In genomic region chr10:131731780-131732630, GRCh38 we compare ENCODE assay signal across 24 cellular contexts.
DNase-seq lines count a peak whose midpoint lies in the region; ATAC-seq, FAIRE-seq and TF ChIP-seq lines count a peak whose summit lies in the region.
"Had no signal": no experiment of that assay in that cellular context is flagged by ENCODE, and none has a peak within 500 bp of the region (broad histone marks: within the 10 kb centered on the region; RNA-seq: fewer than 3 reads in every experiment).

No MANE protein-coding gene starts in this region.

- H3K79me2 ChIP-seq in HepG2 (ENCODE audit: insufficient read depth, low read length) (no peaks in the 10 kb centered on the region), H1 (ENCODE audit: control insufficient read depth in 1 of 2, insufficient read depth in 2 of 2, low read length in 2 of 2) (no peaks in the 10 kb centered on the region), MM.1S (ENCODE audit: low read length) (no peaks in the 10 kb centered on the region)

- BruUV-seq in HepG2 (replicated peaks; lab: Mats Ljungman, UMichigan) = no TSS peak

- H3K79me1 ChIP-seq in H1 (ENCODE audit: low read depth, low read length) (no peaks in the 10 kb centered on the region), neuronal stem cell (ENCODE audit: low read depth, low read length) (no peaks in the 10 kb centered on the region)

- H3K9me2 ChIP-seq in MM.1S (replicated peaks; ENCODE audit: insufficient read depth, low read length) = no peaks in the 10 kb centered on the region

- no peaks in the 10 kb centered on the region for H3K4me1 Mint-ChIP-seq in type B pancreatic cell (ENCODE audit: unreplicated experiment)
- H3K4me1 Mint-ChIP-seq in activated naive CD8-positive, alpha-beta T cell treated with anti-CD3 and anti-CD28 coated beads, Interleukin-2, amount 50 U/mL, for 24 hours = no peaks in the 10 kb centered on the region
- H3K4me1 Mint-ChIP-seq: IgD-negative memory B cell had no signal

- no peak overlapping the region for H4K5ac ChIP-seq in H1 (ENCODE audit: insufficient read length, low read depth, low read length)

- H3K4ac ChIP-seq in H1 (replicated peaks; ENCODE audit: insufficient read length, low read depth, low read length) = no peak overlapping the region
- peak overlapping the region; percentile 97 for H3K4ac ChIP-seq in neuronal stem cell (ENCODE audit: low read length)

- TF ChIP-seq EP300 in HepG2 (IDR thresholded peaks at IDR 0.05; ENCODE audit: low read depth in 2 of 2, low read length in 2 of 2) = no peak
- TF ChIP-seq EP300 in HepG2 (CRISPR knock-in tag; IDR thresholded peaks at IDR 0.05; ENCODE audit: borderline replicate concordance) = no peak
- TF ChIP-seq EP300 in H1 (IDR thresholded peaks at IDR 0.05; ENCODE audit: borderline replicate concordance in 1 of 2, low read depth in 2 of 2, low read length in 2 of 2) = no peak

- no peak for TF ChIP-seq POLR2A in HepG2 (IDR thresholded peaks at IDR 0.05; ENCODE audit: insufficient read depth in 1 of 2, low read depth in 2 of 2, low read length in 2 of 2)
- no peak for TF ChIP-seq POLR2A in right lobe of liver (IDR thresholded peaks at IDR 0.05)
- no peak for TF ChIP-seq POLR2A in H1 (IDR thresholded peaks at IDR 0.05; ENCODE audit: control extremely low read depth in 1 of 2, low read depth in 2 of 2, low read length in 2 of 2)

- H3F3A ChIP-seq in MM.1S (ENCODE audit: insufficient read depth, low read length) = no peaks in the 10 kb centered on the region

- no peak overlapping the region for H3K27ac ChIP-seq in HepG2 (ENCODE audit: extremely low read length, insufficient read depth, low read length)
- H3K27ac ChIP-seq in right lobe of liver = no peak overlapping the region
- no peak overlapping the region for H3K27ac ChIP-seq in H1 (ENCODE audit: low read depth, low read length)
- H3K27ac ChIP-seq in neuronal stem cell (replicated peaks; ENCODE audit: low read length) = no peak overlapping the region
- H3K27ac ChIP-seq in MM.1S (ENCODE audit: low read length) = no peak overlapping the region
- H3K27ac ChIP-seq: KMS-11 had no signal

- H2BK20ac ChIP-seq in H1 (ENCODE audit: low read length) = no peak overlapping the region

- H2BK120ac ChIP-seq in H1 (replicated peaks; ENCODE audit: low read depth, low read length) = no peak overlapping the region
- no peak overlapping the region for H2BK120ac ChIP-seq in neuronal stem cell (ENCODE audit: low read depth, low read length)

- H3K23ac ChIP-seq in H1 (ENCODE audit: insufficient read length) = no peak overlapping the region
- H3K23ac ChIP-seq in neuronal stem cell (ENCODE audit: low read depth, low read length, poor library complexity) = peak overlapping the region; percentile 65

- FAIRE-seq in HepG2 (lab: Jason Lieb, UNC) (no peak), H1 (lab: Jason Lieb, UNC) (no peak)
- FAIRE-seq: G401.6, RCC 7860 had no signal

- H2BK5ac ChIP-seq in H1 (ENCODE audit: low read depth, low read length) (peak overlapping the region; percentile 84; the same call in 1 of the 2 replicates), neuronal stem cell (ENCODE audit: low read length) (no peak overlapping the region)

- H2AK5ac ChIP-seq in H1 (ENCODE audit: low read depth, low read length) = peak overlapping the region; percentile 91
- peak overlapping the region; percentile 7 for H2AK5ac ChIP-seq in neuronal stem cell (ENCODE audit: low read depth, low read length)

- CTCF ChIA-PET in HepG2 (lab: Yijun Ruan, JAX; ENCODE audit: low intra/inter-chr PET ratio, low total read pairs) (no interaction called here), H1 (lab: Charles Lee; ENCODE audit: partially characterized antibody) (interaction anchor here (1.2 kb wide), 1 partner anchor 162 kb away, joined by 4 read pairs; no protein-coding TSS in a partner anchor)

- H4K20me1 ChIP-seq in HepG2 (ENCODE audit: insufficient read depth, low read length) = no peaks in the 10 kb centered on the region
- no peaks in the 10 kb centered on the region for H4K20me1 ChIP-seq in H1 (replicated peaks in 1 of 2; ENCODE audit: control insufficient read depth in 1 of 2, insufficient read depth in 2 of 2, low read length in 2 of 2)
- H4K20me1 ChIP-seq in MM.1S (ENCODE audit: insufficient read depth, low read length) = no peaks in the 10 kb centered on the region

- DNase-seq in HepG2 (ENCODE audit: low spot score) (no peak), right lobe of liver (no peak), H1 (ENCODE audit: low read depth in 1 of 2, low spot score in 2 of 2) (no peak), neuronal stem cell (ENCODE audit: low spot score) (no peak), type B pancreatic cell (ENCODE audit: extremely low spot score, unreplicated experiment) (peak; percentile 56), MM.1S (no peak), NCI-H226 (no peak)
- DNase-seq in activated naive CD8-positive, alpha-beta T cell treated with anti-CD3 and anti-CD28 coated beads, Interleukin-2, amount 50 U/mL, for 24 hours = no peak
- DNase-seq: C1 segment of cervical spinal cord; Caco-2; CD8-positive, alpha-beta T cell; NCI-H1092; NCI-H1417 treated with DMSO at 0.1 percent for 48 hours; NCI-H1694 treated with DMSO at 0.1 percent for 48 hours; NCI-H2081; NCI-H2227 treated with DMSO at 0.1 percent for 48 hours; NCI-H510A; NCI-H69; OCI-M1 had no signal

- TF ChIP-seq CTCF in HepG2 (CRISPR knock-in tag; IDR thresholded peaks at IDR 0.05) (no peak), right lobe of liver (IDR thresholded peaks at IDR 0.05) (no peak), H1 (IDR thresholded peaks at IDR 0.05; ENCODE audit: control extremely low read depth in 1 of 3, insufficient read depth in 1 of 3, low read depth in 1 of 3, low read length in 3 of 3) (no peak), type B pancreatic cell (conservative IDR thresholded peaks at IDR 0.05) (no peak), MM.1S (IDR thresholded peaks at IDR 0.05; ENCODE audit: low read length) (no peak)

- no peaks in the 10 kb centered on the region for H3K36me3 ChIP-seq in HepG2 (replicated peaks in 1 of 2; ENCODE audit: control insufficient read depth in 1 of 2, insufficient read depth in 2 of 2, low read length in 2 of 2)
- H3K36me3 ChIP-seq in right lobe of liver = no peaks in the 10 kb centered on the region
- no peaks in the 10 kb centered on the region for H3K36me3 ChIP-seq in H1 (ENCODE audit: control insufficient read depth in 2 of 4, insufficient read depth in 4 of 4, low read length in 3 of 4)
- no peaks in the 10 kb centered on the region for H3K36me3 ChIP-seq in neuronal stem cell (replicated peaks in 1 of 2; ENCODE audit: control insufficient read depth in 2 of 2, insufficient read depth in 2 of 2, low read length in 2 of 2)
- H3K36me3 ChIP-seq in MM.1S (replicated peaks; ENCODE audit: insufficient read depth, low read length) = no peaks in the 10 kb centered on the region

- no peak overlapping the region for H2AFZ ChIP-seq in HepG2 (ENCODE audit: low read length)
- no peak overlapping the region for H2AFZ ChIP-seq in H1 (ENCODE audit: low read length)
- no peak overlapping the region for H2AFZ ChIP-seq in neuronal stem cell (ENCODE audit: low read length)
- no peak overlapping the region for H2AFZ ChIP-seq in MM.1S (ENCODE audit: low read length)
- H2AFZ ChIP-seq: GM23338 had no signal

- in situ Hi-C loops in HepG2 (cut with HindIII; ENCODE audit: extremely low pct_ligation_motif_present, low pct_unique_long_range_greater_than_20kb) = no loop called here

- 57% methylated on average over 3 of the region's 9 CpGs for WGBS in HepG2 (ENCODE audit: low lambda C conversion rate)
- 76% methylated on average over 4 of the region's 9 CpGs for WGBS in right lobe of liver (ENCODE audit: insufficient coverage, low coverage, low lambda C conversion rate, missing lambda C conversion rate)
- 89% methylated on average over 9 of the region's 9 CpGs; no CpG with 5 or more reads in 1 of the 2 experiments for WGBS in H1 (ENCODE audit: extremely low coverage in 1 of 2, insufficient coverage in 1 of 2, insufficient read length in 1 of 2, insufficient replicate concordance in 2 of 2, low coverage in 1 of 2, low lambda C conversion rate in 2 of 2, missing lambda C conversion rate in 1 of 2), 2 experiments
- WGBS in neuronal stem cell (ENCODE audit: extremely low coverage in 2 of 2, insufficient read length in 2 of 2, insufficient replicate concordance in 1 of 2), 2 donors = no CpG with 5 or more reads among the region's 9 CpGs

- H3K9ac ChIP-seq in HepG2 (ENCODE audit: insufficient read depth, low read depth, low read length) = no peak overlapping the region
- H3K9ac ChIP-seq in H1 (replicated peaks in 1 of 4; ENCODE audit: extremely low read depth in 1 of 4, low read depth in 3 of 4, low read length in 3 of 4) = no peak overlapping the region
- peak overlapping the region; percentile 70 for H3K9ac ChIP-seq in neuronal stem cell (ENCODE audit: low read depth, low read length, poor library complexity)
- no peak overlapping the region for H3K9ac ChIP-seq in MM.1S (ENCODE audit: low read length)
- H3K9ac ChIP-seq: KMS-11 had no signal

- no peak overlapping the region for H3K4me3 Mint-ChIP-seq in type B pancreatic cell
- no peak overlapping the region for H3K4me3 Mint-ChIP-seq in activated naive CD8-positive, alpha-beta T cell treated with anti-CD3 and anti-CD28 coated beads, Interleukin-2, amount 50 U/mL, for 24 hours
- H3K4me3 Mint-ChIP-seq: CD8-positive, alpha-beta T cell; GM23338; IgD-negative memory B cell had no signal

- no peak overlapping the region for H4K91ac ChIP-seq in H1 (replicated peaks; ENCODE audit: insufficient read length, low read length)
- H4K91ac ChIP-seq in neuronal stem cell (ENCODE audit: low read depth, low read length, poor library complexity) = no peak overlapping the region

- H3K56ac ChIP-seq in H1 (replicated peaks; ENCODE audit: insufficient read length, low read depth, low read length) = no peak overlapping the region

- H3K9me3 Mint-ChIP-seq in type B pancreatic cell = peaks cover 5% of the 10 kb centered on the region
- no peaks in the 10 kb centered on the region for H3K9me3 Mint-ChIP-seq in activated naive CD8-positive, alpha-beta T cell treated with anti-CD3 and anti-CD28 coated beads, Interleukin-2, amount 50 U/mL, for 24 hours

- no peak overlapping the region for H3K27ac Mint-ChIP-seq in type B pancreatic cell
- H3K27ac Mint-ChIP-seq in activated naive CD8-positive, alpha-beta T cell treated with anti-CD3 and anti-CD28 coated beads, Interleukin-2, amount 50 U/mL, for 24 hours = no peak overlapping the region
- H3K27ac Mint-ChIP-seq: CD8-positive, alpha-beta T cell; GM23338; IgD-negative memory B cell had no signal

- ATAC-seq in HepG2 (no peak), right lobe of liver (no peak)
- no peak for ATAC-seq in activated naive CD8-positive, alpha-beta T cell treated with anti-CD3 and anti-CD28 coated beads, Interleukin-2, amount 50 U/mL, for 24 hours
- ATAC-seq: CD8-positive, alpha-beta T cell; GM23338 had no signal

- H3K9me3 ChIP-seq in HepG2 (ENCODE audit: low read length) = peaks cover 8% of the 10 kb centered on the region
- H3K9me3 ChIP-seq in right lobe of liver = no peaks in the 10 kb centered on the region
- peaks cover 6 to 9% of the 10 kb centered on the region in 2 experiments for H3K9me3 ChIP-seq in H1 (ENCODE audit: insufficient read depth in 2 of 2, low read depth in 1 of 2, low read length in 1 of 2)
- peaks cover 0 to 9% of the 10 kb centered on the region in 2 donors for H3K9me3 ChIP-seq in neuronal stem cell (replicated peaks in 1 of 2; ENCODE audit: control insufficient read depth in 2 of 2, insufficient read depth in 1 of 2, low read depth in 1 of 2, low read length in 2 of 2)
- H3K9me3 ChIP-seq in MM.1S (replicated peaks; ENCODE audit: insufficient read depth, low read length) = no peaks in the 10 kb centered on the region

- TF ChIP-seq RAD21 in HepG2 (CRISPR knock-in tag; IDR thresholded peaks at IDR 0.05) (no peak), H1 (IDR thresholded peaks at IDR 0.05 in 1 of 2, conservative IDR thresholded peaks at IDR 0.05 in 1 of 2; ENCODE audit: low read depth in 2 of 2, low read length in 2 of 2) (no peak)

- peaks cover under 1% of the 10 kb centered on the region; the same call in 1 of the 2 replicates for H3K4me1 ChIP-seq in HepG2 (ENCODE audit: insufficient read depth, low read length)
- no peaks in the 10 kb centered on the region for H3K4me1 ChIP-seq in right lobe of liver
- peaks cover 0 to 11% (median 2%) of the 10 kb centered on the region in 4 experiments; a peak in 1 of 7 replicates for H3K4me1 ChIP-seq in H1 (replicated peaks in 1 of 4; ENCODE audit: control insufficient read depth in 3 of 4, insufficient read depth in 4 of 4, low read length in 3 of 4)
- H3K4me1 ChIP-seq in neuronal stem cell (ENCODE audit: control insufficient read depth in 2 of 2, insufficient read depth in 1 of 2, low read depth in 1 of 2, low read length in 2 of 2) = peaks cover 0 to 9% of the 10 kb centered on the region in 2 donors
- H3K4me1 ChIP-seq in MM.1S (ENCODE audit: low read length) = no peaks in the 10 kb centered on the region

- H3K4me2 ChIP-seq in HepG2 (ENCODE audit: low read depth, low read length) = no peak overlapping the region
- H3K4me2 ChIP-seq in H1 (ENCODE audit: insufficient read depth in 1 of 2, low read depth in 2 of 2, low read length in 2 of 2) = no peak overlapping the region
- H3K4me2 ChIP-seq in neuronal stem cell (ENCODE audit: insufficient read depth, low read length, poor library complexity, severe bottlenecking) = no peak overlapping the region
- H3K4me2 ChIP-seq in MM.1S (ENCODE audit: low read depth, low read length) = no peak overlapping the region
- H3K4me2 ChIP-seq: GM23338, KMS-11 had no signal

- peaks cover 4% of the 10 kb centered on the region for H3K27me3 Mint-ChIP-seq in type B pancreatic cell
- peaks cover 9% of the 10 kb centered on the region for H3K27me3 Mint-ChIP-seq in activated naive CD8-positive, alpha-beta T cell treated with anti-CD3 and anti-CD28 coated beads, Interleukin-2, amount 50 U/mL, for 24 hours
- H3K27me3 Mint-ChIP-seq: IgD-negative memory B cell had no signal

- no peak overlapping the region for H3K18ac ChIP-seq in H1 (ENCODE audit: extremely low read depth, low read length)
- H3K18ac ChIP-seq in neuronal stem cell (ENCODE audit: low read length) = peak overlapping the region; percentile 65

- H3K14ac ChIP-seq in H1 (ENCODE audit: insufficient read length) (no peak overlapping the region), neuronal stem cell (ENCODE audit: low read length) (peak overlapping the region; percentile 89)

- POLR2A ChIA-PET in HepG2 (lab: Yijun Ruan, JAX) (no interaction called here), H1 (lab: Charles Lee; ENCODE audit: partially characterized antibody) (interaction anchor here (1.4 kb wide), 1 partner anchor 17 kb away, joined by 4 read pairs; no protein-coding TSS in a partner anchor)

- H3K27me3 ChIP-seq in HepG2 (ENCODE audit: control insufficient read depth in 1 of 2, insufficient read depth in 2 of 2, low read length in 2 of 2) (peaks cover 1 to 10% of the 10 kb centered on the region in 2 experiments; a peak in 3 of 5 replicates), right lobe of liver (no peaks in the 10 kb centered on the region), H1 (replicated peaks in 1 of 4; ENCODE audit: control insufficient read depth in 3 of 4, extremely low read depth in 1 of 4, insufficient read depth in 3 of 4, low read length in 3 of 4) (peaks cover 0 to 11% (median 6%) of the 10 kb centered on the region in 4 experiments; a peak in 4 of 7 replicates), neuronal stem cell (ENCODE audit: control insufficient read depth in 3 of 3, insufficient read depth in 3 of 3, low read depth in 1 of 3, low read length in 3 of 3) (peaks cover 0 to 27% (median 12%) of the 10 kb centered on the region in 3 experiments), MM.1S (replicated peaks; ENCODE audit: insufficient read depth, low read length) (peaks cover 5% of the 10 kb centered on the region; the same call in 1 of the 2 replicates)

- H4K8ac ChIP-seq in H1 (ENCODE audit: extremely low read depth, insufficient read depth, low read length) (no peak overlapping the region), neuronal stem cell (ENCODE audit: low read depth, low read length) (no peak overlapping the region)

- intact Hi-C loops in HepG2 (cut with micrococcal nuclease; ENCODE audit: unreplicated experiment) = no loop called here
- intact Hi-C loops in right lobe of liver (cut with DNase I) = no loop called here

- no peak overlapping the region for H3K4me3 ChIP-seq in HepG2 (replicated peaks in 1 of 3; ENCODE audit: insufficient read depth in 1 of 3, low read depth in 2 of 3, low read length in 3 of 3)
- H3K4me3 ChIP-seq in right lobe of liver = no peak overlapping the region
- H3K4me3 ChIP-seq in H1 (ENCODE audit: extremely low read depth in 1 of 4, insufficient read depth in 2 of 4, low read depth in 3 of 4, low read length in 4 of 4) = no peak overlapping the region
- peak overlapping the region in 1 of 2 donors; percentile 76 for H3K4me3 ChIP-seq in neuronal stem cell (ENCODE audit: low read length in 2 of 2)
- no peak overlapping the region for H3K4me3 ChIP-seq in MM.1S (ENCODE audit: low read length)
- H3K4me3 ChIP-seq: GM23338 had no signal

- H3K36me3 Mint-ChIP-seq in type B pancreatic cell = peaks cover 4% of the 10 kb centered on the region
- no peaks in the 10 kb centered on the region for H3K36me3 Mint-ChIP-seq in activated naive CD8-positive, alpha-beta T cell treated with anti-CD3 and anti-CD28 coated beads, Interleukin-2, amount 50 U/mL, for 24 hours (ENCODE audit: low read depth)
- H3K36me3 Mint-ChIP-seq: CD8-positive, alpha-beta T cell; IgD-negative memory B cell had no signal

- H3K23me2 ChIP-seq in H1 (ENCODE audit: low read depth, low read length) = no peaks in the 10 kb centered on the region

- H2BK12ac ChIP-seq in H1 (ENCODE audit: low read depth, low read length) (0 out of 2 replicates have a peak overlapping the region, but pooled peaks have one; percentile 77), neuronal stem cell (ENCODE audit: low read length) (peak overlapping the region; percentile 7)

- H2BK15ac ChIP-seq in H1 (ENCODE audit: low read length) = no peak overlapping the region
- H2BK15ac ChIP-seq in neuronal stem cell (ENCODE audit: low read length) = no peak overlapping the region
